Comparison of ENCODE assay signal across 7 cellular contexts in genomic region chr1:31955917-31956736, GRCh38. TPM values are rescaled to one million over a fixed set of nuclear protein-coding genes. Genes with fewer than 3 reads are reported as not detected.
DNase-seq lines count a peak whose midpoint lies in the region; ATAC-seq and TF ChIP-seq lines count a peak whose summit lies in the region.

No MANE protein-coding gene starts in this region.

- peak overlapping the region; percentile 87 for H2AFZ ChIP-seq in SK-N-SH (ENCODE audit: low read depth)

- H3K27me3 Mint-ChIP-seq in activated naive CD4-positive, alpha-beta T cell treated with anti-CD3 and anti-CD28 coated beads, Interleukin-2, amount 50 U/mL, for 24 hours, result no peaks in the 10 kb centered on the region

- no peaks in the 10 kb centered on the region for H4K20me1 ChIP-seq in SK-N-SH (ENCODE audit: insufficient read depth)

- no peaks in the 10 kb centered on the region for H3K36me3 Mint-ChIP-seq in activated naive CD4-positive, alpha-beta T cell treated with anti-CD3 and anti-CD28 coated beads, Interleukin-2, amount 50 U/mL, for 24 hours

- H3K4me3 ChIP-seq in SK-N-SH (ENCODE audit: low read depth in 2 of 2, low read length in 1 of 2) (no peak overlapping the region), cardiac muscle cell (no peak overlapping the region)

- POLR2A ChIA-PET in SK-N-SH (lab: Yijun Ruan, JAX), result no interaction called here

- peaks cover 62% of the 10 kb centered on the region for H3K4me1 Mint-ChIP-seq in activated naive CD4-positive, alpha-beta T cell treated with anti-CD3 and anti-CD28 coated beads, Interleukin-2, amount 50 U/mL, for 24 hours

- H3K4me1 ChIP-seq in SK-N-SH (ENCODE audit: control insufficient read depth in 1 of 2, insufficient read depth in 2 of 2, low read depth in 1 of 2, low read length in 1 of 2) (peaks cover 5 to 17% of the 10 kb centered on the region in 2 experiments; a peak in 3 of 4 replicates), cardiac muscle cell (ENCODE audit: low read depth) (peaks cover 32% of the 10 kb centered on the region)

- peak in 1 of 2 experiments; percentile 34; a peak in 1 of 4 replicates for TF ChIP-seq EP300 in SK-N-SH (IDR thresholded peaks at IDR 0.05; ENCODE audit: borderline replicate concordance in 1 of 2, low read depth in 1 of 2, low read length in 1 of 2)

- H3K27ac Mint-ChIP-seq in activated naive CD4-positive, alpha-beta T cell treated with anti-CD3 and anti-CD28 coated beads, Interleukin-2, amount 50 U/mL, for 24 hours, result peak overlapping the region; percentile 98

- no peaks in the 10 kb centered on the region for H3K27me3 ChIP-seq in SK-N-SH (ENCODE audit: insufficient read depth)
- no peaks in the 10 kb centered on the region for H3K27me3 ChIP-seq in cardiac muscle cell

- H3K9me3 Mint-ChIP-seq in activated naive CD4-positive, alpha-beta T cell treated with anti-CD3 and anti-CD28 coated beads, Interleukin-2, amount 50 U/mL, for 24 hours, result no peaks in the 10 kb centered on the region

- peaks cover 13% of the 10 kb centered on the region for H3F3A ChIP-seq in SK-N-SH (replicated peaks; ENCODE audit: insufficient read depth)

- H3K27ac ChIP-seq in SK-N-SH (ENCODE audit: low read depth in 2 of 2, low read length in 1 of 2) (peak overlapping the region; percentile 5 to 94; a peak in 3 of 4 replicates), cardiac muscle cell (peak overlapping the region; percentile 93)

- TF ChIP-seq RAD21 in SK-N-SH (IDR thresholded peaks at IDR 0.05; ENCODE audit: low read length), result no peak; the same call in 1 of the 2 replicates

- 64% methylated on average over 11 of the region's 11 CpGs for WGBS in SK-N-SH (ENCODE audit: low lambda C conversion rate)

- DNase-seq in SK-N-SH (no peak), cardiac muscle cell (ENCODE audit: low read depth in 1 of 2, low spot score in 1 of 2) (peak; percentile 69 to 99), renal cortical epithelial cell (ENCODE audit: low read depth) (peak; percentile 99), SHP77 treated with DMSO at 0.1 percent for 48 hours (lab: John Stamatoyannopoulos, UW) (no peak)

- 0 out of 2 replicates have a peak overlapping the region, but pooled peaks have one; percentile 2 for H3K4me2 ChIP-seq in SK-N-SH

- H3K4me3 Mint-ChIP-seq in activated naive CD4-positive, alpha-beta T cell treated with anti-CD3 and anti-CD28 coated beads, Interleukin-2, amount 50 U/mL, for 24 hours, result peak overlapping the region; percentile 81

- H3K9me2 ChIP-seq in SK-N-SH, result no peaks in the 10 kb centered on the region

- H3K79me2 ChIP-seq in SK-N-SH (ENCODE audit: insufficient read depth), result no peaks in the 10 kb centered on the region

- no peaks in the 10 kb centered on the region for H3K36me3 ChIP-seq in SK-N-SH (replicated peaks in 1 of 2; ENCODE audit: control insufficient read depth in 1 of 2, insufficient read depth in 2 of 2, low read length in 1 of 2)
- H3K36me3 ChIP-seq in cardiac muscle cell, result no peaks in the 10 kb centered on the region

- ATAC-seq in GM18868 (IDR thresholded peaks at IDR 0.05; ENCODE audit: unreplicated experiment) (peak; percentile 77), HG03108 (IDR thresholded peaks at IDR 0.05; ENCODE audit: unreplicated experiment) (peak; percentile 78)

- H3K9ac ChIP-seq in SK-N-SH, result peak overlapping the region; percentile 65

- no peaks in the 10 kb centered on the region for H3K9me3 ChIP-seq in SK-N-SH
- H3K9me3 ChIP-seq in cardiac muscle cell (ENCODE audit: low read depth), result no peaks in the 10 kb centered on the region

- TF ChIP-seq CTCF in SK-N-SH (IDR thresholded peaks at IDR 0.05) (peak; percentile 47), cardiac muscle cell (IDR thresholded peaks at IDR 0.05; ENCODE audit: low read depth, low read length) (peak; percentile 66)

- CTCF ChIA-PET in SK-N-SH (lab: Yijun Ruan, JAX), result interaction anchor here (1.1 to 5.8 kb wide), 5 partner anchors 9 to 293 kb away, joined by 3 to 61 read pairs (median 4); no protein-coding TSS in a partner anchor

TF ChIP-seq in SK-N-SH, 30 proteins besides CTCF, POLR2A, EP300 and RAD21:
- TF ChIP-seq SIN3A (IDR thresholded peaks at IDR 0.05; ENCODE audit: borderline replicate concordance, low read depth, low read length) (0 out of 2 replicates have a peak, but pooled peaks have one; percentile 23), TAF1 (IDR thresholded peaks at IDR 0.05; ENCODE audit: borderline replicate concordance, low read depth, low read length) (peak; percentile 59; the same call in 1 of the 2 replicates), FOSL2 (IDR thresholded peaks at IDR 0.05; ENCODE audit: borderline replicate concordance, low read depth) (peak; percentile 85), POLR2AphosphoS5 (IDR thresholded peaks at IDR 0.05; ENCODE audit: low read depth, low read length) (peak; percentile 66; the same call in 1 of the 2 replicates), GATA2 (CRISPR knock-in tag; IDR thresholded peaks at IDR 0.05) (no peak), NFIC (IDR thresholded peaks at IDR 0.05; ENCODE audit: borderline replicate concordance) (peak; percentile 49), TCF12 (IDR thresholded peaks at IDR 0.05) (peak; percentile 64; the same call in 1 of the 2 replicates), JUND (IDR thresholded peaks at IDR 0.05) (peak; percentile 65; the same call in 1 of the 2 replicates), RXRA (IDR thresholded peaks at IDR 0.05; ENCODE audit: borderline replicate concordance, low read depth) (no peak)
- TF ChIP-seq, protein P1, sequence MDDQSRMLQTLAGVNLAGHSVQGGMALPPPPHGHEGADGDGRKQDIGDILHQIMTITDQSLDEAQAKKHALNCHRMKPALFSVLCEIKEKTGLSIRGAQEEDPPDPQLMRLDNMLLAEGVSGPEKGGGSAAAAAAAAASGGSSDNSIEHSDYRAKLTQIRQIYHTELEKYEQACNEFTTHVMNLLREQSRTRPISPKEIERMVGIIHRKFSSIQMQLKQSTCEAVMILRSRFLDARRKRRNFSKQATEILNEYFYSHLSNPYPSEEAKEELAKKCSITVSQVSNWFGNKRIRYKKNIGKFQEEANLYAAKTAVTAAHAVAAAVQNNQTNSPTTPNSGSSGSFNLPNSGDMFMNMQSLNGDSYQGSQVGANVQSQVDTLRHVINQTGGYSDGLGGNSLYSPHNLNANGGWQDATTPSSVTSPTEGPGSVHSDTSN (IDR thresholded peaks at IDR 0.05), result peak; percentile 57

RNA-seq across cellular contexts. Expression of gene PTP4A2, which starts 18.0 kb away (rescaled TPM):
- polyA plus RNA-seq in SK-N-SH (2012; rRNA removed) (41.7 and 46.7 TPM in 2 replicates), cardiac muscle cell (285 and 366 TPM in 2 replicates)
- polyA plus RNA-seq in SK-N-SH (2012; cell fraction: cytosol; rRNA removed), result 65.9 and 99.4 TPM in 2 replicates
- 14.6 and 20.7 TPM in 2 replicates for polyA plus RNA-seq in SK-N-SH (2012; cell fraction: nucleus; rRNA removed)
- total RNA-seq in cardiac muscle cell (105 and 161 TPM in 2 replicates), renal cortical epithelial cell (206 and 356 TPM in 2 replicates)

RNA-seq across cellular contexts. Expression of gene KHDRBS1, which starts 57.5 kb away (rescaled TPM):
- polyA plus RNA-seq in SK-N-SH (2012; rRNA removed) (37.7 and 52.8 TPM in 2 replicates), cardiac muscle cell (116 and 152 TPM in 2 replicates)
- 64.8 and 67.8 TPM in 2 replicates for polyA plus RNA-seq in SK-N-SH (2012; cell fraction: cytosol; rRNA removed)
- 52.7 and 57.2 TPM in 2 replicates for polyA plus RNA-seq in SK-N-SH (2012; cell fraction: nucleus; rRNA removed)
- total RNA-seq in cardiac muscle cell (86.8 and 99.5 TPM in 2 replicates), renal cortical epithelial cell (49.0 and 118 TPM in 2 replicates)

Comparison
In these comparisons a context has a peak if more than half of its experiments do, and no peak if none do; other contexts are left out.
1. DNase-seq: peak in cardiac muscle cell (2 of 2) and renal cortical epithelial cell (single experiment); none in SK-N-SH (single experiment) and SHP77 treated with DMSO at 0.1 percent for 48 hours (single experiment).